Comparison of ENCODE assay signal across 11 cellular contexts in the genomic region with DNA sequence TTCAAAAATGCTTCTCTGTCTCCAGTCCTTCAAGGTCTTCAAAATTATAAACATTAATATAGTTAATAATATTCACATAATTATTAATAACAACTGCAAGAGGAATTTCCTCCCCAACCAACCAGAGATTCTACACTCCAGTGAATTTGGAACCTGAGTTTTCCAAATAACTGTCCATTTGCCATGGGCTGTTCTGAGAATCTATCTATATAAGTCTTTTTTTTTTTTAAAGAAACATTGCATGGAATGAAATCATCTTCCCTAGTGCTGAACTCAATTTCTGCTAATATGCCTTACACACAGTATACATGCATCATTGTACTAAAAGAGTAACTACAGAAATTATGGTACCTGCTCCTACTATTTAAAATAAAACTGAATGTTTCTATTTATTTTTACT.
DNase-seq lines count a peak whose midpoint lies in the region; ATAC-seq and TF ChIP-seq lines count a peak whose summit lies in the region.
"Had no signal": no experiment of that assay in that cellular context is flagged by ENCODE, and none has a peak within 500 bp of the region (broad histone marks: within the 10 kb centered on the region; RNA-seq: fewer than 3 reads in every experiment).

No MANE protein-coding gene starts in this region.

- ATAC-seq in GM18505 (IDR thresholded peaks at IDR 0.05; ENCODE audit: unreplicated experiment): peak; percentile 21
- ATAC-seq in GM21528 (IDR thresholded peaks at IDR 0.05; ENCODE audit: low FRiP score, unreplicated experiment): peak; percentile 22
- peak; percentile 14 for ATAC-seq in HG03442 (IDR thresholded peaks at IDR 0.05; ENCODE audit: unreplicated experiment)

- DNase-seq in epithelial cell of prostate (ENCODE audit: low read depth, low spot score): no peak
- DNase-seq in DMS 273 treated with DMSO at 0.1 percent for 48 hours (lab: John Stamatoyannopoulos, UW): no peak
- DNase-seq in NCI-H1930 (lab: John Stamatoyannopoulos, UW): no peak
- no peak for DNase-seq in NCI-H1092 (lab: John Stamatoyannopoulos, UW)
- no peak for DNase-seq in putamen (ENCODE audit: low spot score)
- DNase-seq: aorta, NCI-H1436 treated with DMSO at 0.1 percent for 48 hours, posterior cingulate gyrus had no signal

- H3K27ac ChIP-seq in epithelial cell of prostate: peak overlapping the region; percentile 61

- no peak for TF ChIP-seq POLR2A in GM18505 (IDR thresholded peaks at IDR 0.05; ENCODE audit: borderline replicate concordance, extremely low read depth, insufficient read depth, insufficient read length)
